8 cellular contexts compared by ENCODE assay signal in genomic region chr2:183123117-183123958, GRCh38. TPM values are rescaled to one million over a fixed set of nuclear protein-coding genes. Genes with fewer than 3 reads are reported as not detected.
A peak's percentile ranks its signal among the peaks of the same experiment; 100 is the strongest.
DNase-seq lines count a peak whose midpoint lies in the region; ATAC-seq and TF ChIP-seq lines count a peak whose summit lies in the region.

No MANE protein-coding gene starts in this region.

- intact Hi-C loops in right cardiac atrium (cut with DNase I) = loop anchor here in 1 of 4 donors (5.0 kb wide), 1 partner anchor 46 kb away; the partner anchor contains the start of gene DUSP19
- intact Hi-C loops in spleen (cut with DNase I; ENCODE audit: low total_unique reads) = no loop called here

- ATAC-seq in activated CD8-positive, alpha-beta T cell treated with anti-CD3 and anti-CD28 coated beads, Interleukin-2, amount 10 ng/mL, durations not matched to agents 7 days and 5 days = no peak
- peak in 1 of 2 donors; percentile 16 for ATAC-seq in right cardiac atrium
- ATAC-seq in GM18520 (IDR thresholded peaks at IDR 0.05; ENCODE audit: unreplicated experiment) = no peak
- ATAC-seq in HG03520 (IDR thresholded peaks at IDR 0.05; ENCODE audit: unreplicated experiment) = no peak

- H3K9me3 ChIP-seq in right cardiac atrium (ENCODE audit: control insufficient read depth, low read length) (no peaks in the 10 kb centered on the region), spleen (no peaks in the 10 kb centered on the region)

- H3K27ac Mint-ChIP-seq in activated CD8-positive, alpha-beta T cell treated with anti-CD3 and anti-CD28 coated beads, Interleukin-2, amount 10 ng/mL, durations not matched to agents 7 days and 5 days = peak overlapping the region; percentile 99

- H3K4me1 ChIP-seq in right cardiac atrium (ENCODE audit: control insufficient read depth, insufficient read depth, low read length) = no peaks in the 10 kb centered on the region
- H3K4me1 ChIP-seq in spleen = peaks cover 0 to 37% (median 19%) of the 10 kb centered on the region in 6 donors

- H3K4me1 Mint-ChIP-seq in activated CD8-positive, alpha-beta T cell treated with anti-CD3 and anti-CD28 coated beads, Interleukin-2, amount 10 ng/mL, durations not matched to agents 7 days and 5 days (ENCODE audit: low read depth) = peaks cover 30% of the 10 kb centered on the region

- H3K27ac ChIP-seq in right cardiac atrium (ENCODE audit: low read length) (no peak overlapping the region), spleen (peak overlapping the region; percentile 71 to 92 (median 87))

- no peak for TF ChIP-seq POLR2A in spleen (IDR thresholded peaks at IDR 0.05)

- H3K9me3 Mint-ChIP-seq in activated CD8-positive, alpha-beta T cell treated with anti-CD3 and anti-CD28 coated beads, Interleukin-2, amount 10 ng/mL, durations not matched to agents 7 days and 5 days (ENCODE audit: insufficient read depth) = no peaks in the 10 kb centered on the region

- no peak for TF ChIP-seq CTCF in spleen (IDR thresholded peaks at IDR 0.05 in 8 of 11, conservative IDR thresholded peaks at IDR 0.05 in 3 of 11)

- peak overlapping the region; percentile 88 for H3K4me3 ChIP-seq in right cardiac atrium (ENCODE audit: low read length)
- peak overlapping the region; percentile 74 to 98 (median 85) for H3K4me3 ChIP-seq in spleen

- H3K27me3 ChIP-seq in right cardiac atrium (ENCODE audit: control insufficient read depth, insufficient read depth) (no peaks in the 10 kb centered on the region), spleen (replicated peaks in 1 of 7) (no peaks in the 10 kb centered on the region)

- H3K27me3 Mint-ChIP-seq in activated CD8-positive, alpha-beta T cell treated with anti-CD3 and anti-CD28 coated beads, Interleukin-2, amount 10 ng/mL, durations not matched to agents 7 days and 5 days (ENCODE audit: low read depth) = peaks cover 10% of the 10 kb centered on the region

- peak; percentile 62 for DNase-seq in DMS79 treated with DMSO at 0.1 percent for 48 hours (lab: John Stamatoyannopoulos, UW)
- no peak for DNase-seq in DMS79 (lab: John Stamatoyannopoulos, UW)
- DNase-seq in activated CD8-positive, alpha-beta T cell treated with anti-CD3 and anti-CD28 coated beads, Interleukin-2, amount 10 ng/mL, durations not matched to agents 7 days and 5 days = no peak
- peak in 1 of 3 donors; percentile 33 for DNase-seq in right cardiac atrium
- no peak for DNase-seq in spleen
- no peak for DNase-seq in OCI-M2 (lab: John Stamatoyannopoulos, UW; ENCODE audit: unreplicated experiment)

- H3K4me3 Mint-ChIP-seq in activated CD8-positive, alpha-beta T cell treated with anti-CD3 and anti-CD28 coated beads, Interleukin-2, amount 10 ng/mL, durations not matched to agents 7 days and 5 days = peak overlapping the region; percentile 94

- POLR2A ChIA-PET in activated CD8-positive, alpha-beta T cell treated with anti-CD3 and anti-CD28 coated beads, Interleukin-2, amount 10 ng/mL, durations not matched to agents 7 days and 5 days (lab: Charles Lee) = no interaction called here

- H3K36me3 Mint-ChIP-seq in activated CD8-positive, alpha-beta T cell treated with anti-CD3 and anti-CD28 coated beads, Interleukin-2, amount 10 ng/mL, durations not matched to agents 7 days and 5 days (ENCODE audit: low read depth) = peaks cover 3% of the 10 kb centered on the region

- 28% methylated on average over 17 of the region's 17 CpGs for WGBS in right cardiac atrium
- 29 to 43% (median 31%) methylated on average over 17 of the region's 17 CpGs for WGBS in spleen, 5 donors

- peaks cover 0 to 1% (median 0%) of the 10 kb centered on the region in 6 donors for H3K36me3 ChIP-seq in spleen

- CTCF ChIA-PET in activated CD8-positive, alpha-beta T cell treated with anti-CD3 and anti-CD28 coated beads, Interleukin-2, amount 10 ng/mL, durations not matched to agents 7 days and 5 days (lab: Charles Lee) = interaction anchor here (1.5 to 1.6 kb wide), 2 partner anchors 12 to 45 kb away, joined by 4 to 6 read pairs; partner anchors contain the start of gene DUSP19

RNA-seq across cellular contexts. Expression of gene NUP35, which starts 0.9 kb away (rescaled TPM):
- 10 to 100 TPM; 18.8 to 21.3 TPM for total RNA-seq in activated CD8-positive, alpha-beta T cell treated with anti-CD3 and anti-CD28 coated beads, Interleukin-2, amount 10 ng/mL, durations not matched to agents 7 days and 5 days
- total RNA-seq in right cardiac atrium = 10 to 100 TPM in 2 of 4 donors, 1 to 10 TPM in 2; 5.5 to 10.7 (median 9.5) TPM
- 7.4 TPM for polyA plus RNA-seq in right cardiac atrium
- 10 to 100 TPM; 11.6 to 19.0 (median 16.4) TPM for total RNA-seq in spleen
- polyA plus RNA-seq in spleen = 1 to 10 TPM; 6.3 to 8.5 (median 7.9) TPM

RNA-seq across cellular contexts. Expression of gene DUSP19, which starts 44.8 kb away (rescaled TPM):
- under 1 TPM; 0.39 to 0.68 TPM for total RNA-seq in activated CD8-positive, alpha-beta T cell treated with anti-CD3 and anti-CD28 coated beads, Interleukin-2, amount 10 ng/mL, durations not matched to agents 7 days and 5 days
- total RNA-seq in right cardiac atrium = 10 to 100 TPM in 3 of 4 donors, 1 to 10 TPM in 1; 7.5 to 16.6 (median 12.3) TPM
- 6.7 TPM for polyA plus RNA-seq in right cardiac atrium
- 1 to 10 TPM; 3.2 to 5.8 (median 4.8) TPM for total RNA-seq in spleen
- 1 to 10 TPM in 1 of 3 donors, under 1 TPM in 2; 0.78 to 2.4 (median 0.88) TPM for polyA plus RNA-seq in spleen
